1 cellular context compared by ENCODE assay signal in the genomic region with DNA sequence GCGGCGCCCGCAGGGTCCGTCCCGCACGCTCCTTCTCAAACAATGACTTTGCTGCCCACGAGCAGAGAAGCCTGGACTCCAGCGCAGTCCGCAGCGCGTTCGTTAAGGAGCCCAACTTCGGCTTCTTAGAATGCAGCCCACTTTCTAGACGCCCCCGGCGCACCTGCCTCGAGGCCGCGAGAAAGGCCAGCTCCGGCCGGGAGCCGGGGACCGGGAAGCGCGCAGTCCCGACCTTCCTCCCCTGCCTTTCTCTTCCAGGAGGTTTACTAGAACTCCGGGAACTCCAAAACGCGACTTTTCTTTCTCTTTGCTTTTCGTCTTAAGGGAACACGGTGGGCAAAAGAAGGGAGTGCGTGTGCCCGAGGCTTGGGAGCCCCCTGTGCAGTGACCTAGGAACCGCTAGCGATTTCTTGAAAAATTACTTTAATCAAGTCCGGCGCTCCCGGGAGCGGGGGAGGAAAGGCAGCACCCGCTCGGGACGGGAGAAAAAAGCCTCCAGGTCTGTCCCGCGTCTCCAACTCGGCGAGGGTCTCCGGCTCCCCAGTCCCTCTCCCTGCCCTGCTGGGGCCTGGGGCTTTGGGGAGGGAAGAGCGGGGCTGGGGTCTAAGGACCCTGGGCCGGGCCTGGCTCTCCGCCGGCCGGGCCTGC.
TF ChIP-seq lines count a peak whose summit lies in the region.

No MANE protein-coding gene starts in this region.

TF ChIP-seq in HepG2, 621 proteins besides CTCF, POLR2A, EP300 and RAD21 (continued from another document and continues in another):
- TF ChIP-seq, protein P1, sequence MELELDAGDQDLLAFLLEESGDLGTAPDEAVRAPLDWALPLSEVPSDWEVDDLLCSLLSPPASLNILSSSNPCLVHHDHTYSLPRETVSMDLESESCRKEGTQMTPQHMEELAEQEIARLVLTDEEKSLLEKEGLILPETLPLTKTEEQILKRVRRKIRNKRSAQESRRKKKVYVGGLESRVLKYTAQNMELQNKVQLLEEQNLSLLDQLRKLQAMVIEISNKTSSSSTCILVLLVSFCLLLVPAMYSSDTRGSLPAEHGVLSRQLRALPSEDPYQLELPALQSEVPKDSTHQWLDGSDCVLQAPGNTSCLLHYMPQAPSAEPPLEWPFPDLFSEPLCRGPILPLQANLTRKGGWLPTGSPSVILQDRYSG (CRISPR knock-in tag; IDR thresholded peaks at IDR 0.05), result no peak
- peak; percentile 36 for TF ChIP-seq ZFX (CRISPR knock-in tag; IDR thresholded peaks at IDR 0.05; ENCODE audit: low read depth)
- no peak for TF ChIP-seq SIX4 (CRISPR knock-in tag; IDR thresholded peaks at IDR 0.05)
- TF ChIP-seq, protein P2, sequence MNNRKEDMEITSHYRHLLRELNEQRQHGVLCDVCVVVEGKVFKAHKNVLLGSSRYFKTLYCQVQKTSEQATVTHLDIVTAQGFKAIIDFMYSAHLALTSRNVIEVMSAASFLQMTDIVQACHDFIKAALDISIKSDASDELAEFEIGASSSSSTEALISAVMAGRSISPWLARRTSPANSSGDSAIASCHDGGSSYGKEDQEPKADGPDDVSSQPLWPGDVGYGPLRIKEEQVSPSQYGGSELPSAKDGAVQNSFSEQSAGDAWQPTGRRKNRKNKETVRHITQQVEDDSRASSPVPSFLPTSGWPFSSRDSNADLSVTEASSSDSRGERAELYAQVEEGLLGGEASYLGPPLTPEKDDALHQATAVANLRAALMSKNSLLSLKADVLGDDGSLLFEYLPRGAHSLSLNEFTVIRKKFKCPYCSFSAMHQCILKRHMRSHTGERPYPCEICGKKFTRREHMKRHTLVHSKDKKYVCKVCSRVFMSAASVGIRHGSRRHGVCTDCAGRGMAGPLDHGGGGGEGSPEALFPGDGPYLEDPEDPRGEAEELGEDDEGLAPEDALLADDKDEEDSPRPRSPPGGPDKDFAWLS (CRISPR knock-in tag; IDR thresholded peaks at IDR 0.05; ENCODE audit: borderline replicate concordance), result no peak
- TF ChIP-seq ZNF556 (CRISPR knock-in tag; IDR thresholded peaks at IDR 0.05; ENCODE audit: borderline replicate concordance), result peak; percentile 19; the same call in 1 of the 2 replicates
- TF ChIP-seq ZNF616 (CRISPR knock-in tag; IDR thresholded peaks at IDR 0.05; ENCODE audit: low read depth), result no peak
- TF ChIP-seq SMC3 (IDR thresholded peaks at IDR 0.05; ENCODE audit: low read length), result no peak
- TF ChIP-seq GATAD2A (CRISPR knock-in tag; IDR thresholded peaks at IDR 0.05), result no peak
- no peak for TF ChIP-seq RXRB (CRISPR knock-in tag; IDR thresholded peaks at IDR 0.05; ENCODE audit: borderline replicate concordance)
- TF ChIP-seq ZBTB44 (CRISPR knock-in tag; IDR thresholded peaks at IDR 0.05), result no peak
- TF ChIP-seq MTF1 (CRISPR knock-in tag; IDR thresholded peaks at IDR 0.05), result no peak
- no peak for TF ChIP-seq XBP1 (CRISPR knock-in tag; IDR thresholded peaks at IDR 0.05)
- TF ChIP-seq U2AF2 (IDR thresholded peaks at IDR 0.05; ENCODE audit: low read depth, low read length), result no peak
- no peak for TF ChIP-seq ZMYM4 (CRISPR knock-in tag; IDR thresholded peaks at IDR 0.05)
- TF ChIP-seq SOX6 (IDR thresholded peaks at IDR 0.05), result no peak
- peak; percentile 41; the same call in 1 of the 2 replicates for TF ChIP-seq SOX6 (CRISPR knock-in tag; IDR thresholded peaks at IDR 0.05)
- TF ChIP-seq MTA3 (CRISPR knock-in tag; IDR thresholded peaks at IDR 0.05), result no peak
- 0 out of 2 replicates have a peak, but pooled peaks have one; percentile 19 for TF ChIP-seq HNRNPL (IDR thresholded peaks at IDR 0.05; ENCODE audit: low read depth, low read length)
- TF ChIP-seq ZFY (CRISPR knock-in tag; IDR thresholded peaks at IDR 0.05), result peak; percentile 37; the same call in 1 of the 2 replicates
- TF ChIP-seq SMARCE1 (IDR thresholded peaks at IDR 0.05; ENCODE audit: borderline replicate concordance), result no peak
- peak; percentile 52 for TF ChIP-seq RBM22 (optimal IDR thresholded peaks at IDR 0.05; ENCODE audit: low read length)
- 0 out of 2 replicates have a peak, but pooled peaks have one; percentile 15 for TF ChIP-seq HDAC2 (CRISPR knock-in tag; IDR thresholded peaks at IDR 0.05)
- TF ChIP-seq ZKSCAN8 (CRISPR knock-in tag; IDR thresholded peaks at IDR 0.05; ENCODE audit: borderline replicate concordance), result no peak
- TF ChIP-seq RBFOX2 (IDR thresholded peaks at IDR 0.05; ENCODE audit: low read depth, low read length), result peak; percentile 64
- TF ChIP-seq TEAD3 (CRISPR knock-in tag; optimal IDR thresholded peaks at IDR 0.05; ENCODE audit: borderline replicate concordance), result no peak
- no peak for TF ChIP-seq KDM1A (CRISPR knock-in tag; IDR thresholded peaks at IDR 0.05)
- TF ChIP-seq, protein P3, sequence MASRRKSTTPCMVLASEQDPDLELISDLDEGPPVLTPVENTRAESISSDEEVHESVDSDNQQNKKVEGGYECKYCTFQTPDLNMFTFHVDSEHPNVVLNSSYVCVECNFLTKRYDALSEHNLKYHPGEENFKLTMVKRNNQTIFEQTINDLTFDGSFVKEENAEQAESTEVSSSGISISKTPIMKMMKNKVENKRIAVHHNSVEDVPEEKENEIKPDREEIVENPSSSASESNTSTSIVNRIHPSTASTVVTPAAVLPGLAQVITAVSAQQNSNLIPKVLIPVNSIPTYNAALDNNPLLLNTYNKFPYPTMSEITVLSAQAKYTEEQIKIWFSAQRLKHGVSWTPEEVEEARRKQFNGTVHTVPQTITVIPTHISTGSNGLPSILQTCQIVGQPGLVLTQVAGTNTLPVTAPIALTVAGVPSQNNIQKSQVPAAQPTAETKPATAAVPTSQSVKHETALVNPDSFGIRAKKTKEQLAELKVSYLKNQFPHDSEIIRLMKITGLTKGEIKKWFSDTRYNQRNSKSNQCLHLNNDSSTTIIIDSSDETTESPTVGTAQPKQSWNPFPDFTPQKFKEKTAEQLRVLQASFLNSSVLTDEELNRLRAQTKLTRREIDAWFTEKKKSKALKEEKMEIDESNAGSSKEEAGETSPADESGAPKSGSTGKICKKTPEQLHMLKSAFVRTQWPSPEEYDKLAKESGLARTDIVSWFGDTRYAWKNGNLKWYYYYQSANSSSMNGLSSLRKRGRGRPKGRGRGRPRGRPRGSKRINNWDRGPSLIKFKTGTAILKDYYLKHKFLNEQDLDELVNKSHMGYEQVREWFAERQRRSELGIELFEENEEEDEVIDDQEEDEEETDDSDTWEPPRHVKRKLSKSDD (CRISPR knock-in tag; IDR thresholded peaks at IDR 0.05; ENCODE audit: low read depth), result no peak
- TF ChIP-seq MAX (IDR thresholded peaks at IDR 0.05), result peak; percentile 38; the same call in 1 of the 2 replicates
- TF ChIP-seq, protein P4, sequence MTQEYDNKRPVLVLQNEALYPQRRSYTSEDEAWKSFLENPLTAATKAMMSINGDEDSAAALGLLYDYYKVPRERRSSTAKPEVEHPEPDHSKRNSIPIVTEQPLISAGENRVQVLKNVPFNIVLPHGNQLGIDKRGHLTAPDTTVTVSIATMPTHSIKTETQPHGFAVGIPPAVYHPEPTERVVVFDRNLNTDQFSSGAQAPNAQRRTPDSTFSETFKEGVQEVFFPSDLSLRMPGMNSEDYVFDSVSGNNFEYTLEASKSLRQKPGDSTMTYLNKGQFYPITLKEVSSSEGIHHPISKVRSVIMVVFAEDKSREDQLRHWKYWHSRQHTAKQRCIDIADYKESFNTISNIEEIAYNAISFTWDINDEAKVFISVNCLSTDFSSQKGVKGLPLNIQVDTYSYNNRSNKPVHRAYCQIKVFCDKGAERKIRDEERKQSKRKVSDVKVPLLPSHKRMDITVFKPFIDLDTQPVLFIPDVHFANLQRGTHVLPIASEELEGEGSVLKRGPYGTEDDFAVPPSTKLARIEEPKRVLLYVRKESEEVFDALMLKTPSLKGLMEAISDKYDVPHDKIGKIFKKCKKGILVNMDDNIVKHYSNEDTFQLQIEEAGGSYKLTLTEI (CRISPR knock-in tag; conservative IDR thresholded peaks at IDR 0.05), result no peak
- TF ChIP-seq, protein P5, sequence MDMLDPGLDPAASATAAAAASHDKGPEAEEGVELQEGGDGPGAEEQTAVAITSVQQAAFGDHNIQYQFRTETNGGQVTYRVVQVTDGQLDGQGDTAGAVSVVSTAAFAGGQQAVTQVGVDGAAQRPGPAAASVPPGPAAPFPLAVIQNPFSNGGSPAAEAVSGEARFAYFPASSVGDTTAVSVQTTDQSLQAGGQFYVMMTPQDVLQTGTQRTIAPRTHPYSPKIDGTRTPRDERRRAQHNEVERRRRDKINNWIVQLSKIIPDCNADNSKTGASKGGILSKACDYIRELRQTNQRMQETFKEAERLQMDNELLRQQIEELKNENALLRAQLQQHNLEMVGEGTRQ (IDR thresholded peaks at IDR 0.05; ENCODE audit: low read depth, low read length), result no peak
- TF ChIP-seq, protein P5 (CRISPR knock-in tag; IDR thresholded peaks at IDR 0.05; ENCODE audit: borderline replicate concordance), result no peak
- TF ChIP-seq, protein P6, sequence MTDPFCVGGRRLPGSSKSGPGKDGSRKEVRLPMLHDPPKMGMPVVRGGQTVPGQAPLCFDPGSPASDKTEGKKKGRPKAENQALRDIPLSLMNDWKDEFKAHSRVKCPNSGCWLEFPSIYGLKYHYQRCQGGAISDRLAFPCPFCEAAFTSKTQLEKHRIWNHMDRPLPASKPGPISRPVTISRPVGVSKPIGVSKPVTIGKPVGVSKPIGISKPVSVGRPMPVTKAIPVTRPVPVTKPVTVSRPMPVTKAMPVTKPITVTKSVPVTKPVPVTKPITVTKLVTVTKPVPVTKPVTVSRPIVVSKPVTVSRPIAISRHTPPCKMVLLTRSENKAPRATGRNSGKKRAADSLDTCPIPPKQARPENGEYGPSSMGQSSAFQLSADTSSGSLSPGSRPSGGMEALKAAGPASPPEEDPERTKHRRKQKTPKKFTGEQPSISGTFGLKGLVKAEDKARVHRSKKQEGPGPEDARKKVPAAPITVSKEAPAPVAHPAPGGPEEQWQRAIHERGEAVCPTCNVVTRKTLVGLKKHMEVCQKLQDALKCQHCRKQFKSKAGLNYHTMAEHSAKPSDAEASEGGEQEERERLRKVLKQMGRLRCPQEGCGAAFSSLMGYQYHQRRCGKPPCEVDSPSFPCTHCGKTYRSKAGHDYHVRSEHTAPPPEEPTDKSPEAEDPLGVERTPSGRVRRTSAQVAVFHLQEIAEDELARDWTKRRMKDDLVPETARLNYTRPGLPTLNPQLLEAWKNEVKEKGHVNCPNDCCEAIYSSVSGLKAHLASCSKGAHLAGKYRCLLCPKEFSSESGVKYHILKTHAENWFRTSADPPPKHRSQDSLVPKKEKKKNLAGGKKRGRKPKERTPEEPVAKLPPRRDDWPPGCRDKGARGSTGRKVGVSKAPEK (CRISPR knock-in tag; IDR thresholded peaks at IDR 0.05; ENCODE audit: borderline replicate concordance), result no peak
- peak; percentile 37 for TF ChIP-seq PTBP1 (IDR thresholded peaks at IDR 0.05; ENCODE audit: low read depth, low read length, poor library complexity, severe bottlenecking)
- TF ChIP-seq, protein P7, sequence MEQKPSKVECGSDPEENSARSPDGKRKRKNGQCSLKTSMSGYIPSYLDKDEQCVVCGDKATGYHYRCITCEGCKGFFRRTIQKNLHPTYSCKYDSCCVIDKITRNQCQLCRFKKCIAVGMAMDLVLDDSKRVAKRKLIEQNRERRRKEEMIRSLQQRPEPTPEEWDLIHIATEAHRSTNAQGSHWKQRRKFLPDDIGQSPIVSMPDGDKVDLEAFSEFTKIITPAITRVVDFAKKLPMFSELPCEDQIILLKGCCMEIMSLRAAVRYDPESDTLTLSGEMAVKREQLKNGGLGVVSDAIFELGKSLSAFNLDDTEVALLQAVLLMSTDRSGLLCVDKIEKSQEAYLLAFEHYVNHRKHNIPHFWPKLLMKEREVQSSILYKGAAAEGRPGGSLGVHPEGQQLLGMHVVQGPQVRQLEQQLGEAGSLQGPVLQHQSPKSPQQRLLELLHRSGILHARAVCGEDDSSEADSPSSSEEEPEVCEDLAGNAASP (CRISPR knock-in tag; IDR thresholded peaks at IDR 0.05; ENCODE audit: borderline replicate concordance), result no peak
- TF ChIP-seq ZNF121 (CRISPR knock-in tag; IDR thresholded peaks at IDR 0.05), result no peak
- no peak for TF ChIP-seq ZNF253 (CRISPR knock-in tag; IDR thresholded peaks at IDR 0.05; ENCODE audit: borderline replicate concordance)
- TF ChIP-seq ZNF670 (CRISPR knock-in tag; IDR thresholded peaks at IDR 0.05; ENCODE audit: borderline replicate concordance), result no peak
- no peak for TF ChIP-seq KAT2B (IDR thresholded peaks at IDR 0.05; ENCODE audit: borderline replicate concordance, low read depth, low read length)
- peak; percentile 54; the same call in 1 of the 2 replicates for TF ChIP-seq KDM5B (CRISPR knock-in tag; IDR thresholded peaks at IDR 0.05; ENCODE audit: borderline replicate concordance)
